ENCODE assay signal across 1 cellular context in genomic region chr20:34600892-34601653, GRCh38.
TF ChIP-seq lines count a peak whose summit lies in the region.

No MANE protein-coding gene starts in this region.

TF ChIP-seq in HepG2, 621 proteins besides CTCF, POLR2A, EP300 and RAD21 (continued from another document):
- TF ChIP-seq ZNF740 (CRISPR knock-in tag; IDR thresholded peaks at IDR 0.05) (no peak), ZNF75D (CRISPR knock-in tag; IDR thresholded peaks at IDR 0.05; ENCODE audit: borderline replicate concordance) (no peak), ETS1 (CRISPR knock-in tag; IDR thresholded peaks at IDR 0.05) (no peak)
